4 cellular contexts compared by ENCODE assay signal in genomic region chr1:152415454-152416227, GRCh38. TPM values are rescaled to one million over a fixed set of nuclear protein-coding genes. Genes with fewer than 3 reads are reported as not detected.
"Had no signal": no experiment of that assay in that cellular context is flagged by ENCODE, and none has a peak within 500 bp of the region (broad histone marks: within the 10 kb centered on the region; RNA-seq: fewer than 3 reads in every experiment).

No MANE protein-coding gene starts in this region.

- DNase-seq: GDM1, GF-D8 had no signal

- H3K4me3 ChIP-seq: GM12878 had no signal

RNA-seq across cellular contexts. Expression of gene CRNN, which starts 1.6 kb away (rescaled TPM):
- total RNA-seq: G401, GM12878 had no signal
- polyA plus RNA-seq: GM12878 had no signal

RNA-seq across cellular contexts. Expression of gene FLG2, which starts 55.8 kb away (rescaled TPM):
- total RNA-seq: G401, GM12878 had no signal
- polyA plus RNA-seq: GM12878 had no signal
